ENCODE assay signal across 1 cellular context in genomic region chr2:60533114-60534033, GRCh38.
TF ChIP-seq lines count a peak whose summit lies in the region.

No MANE protein-coding gene starts in this region.

TF ChIP-seq in IMR-90, 13 proteins besides CTCF, POLR2A, EP300 and RAD21:
- TF ChIP-seq SMC3 (IDR thresholded peaks at IDR 0.05; ENCODE audit: low read depth, low read length), result no peak
- TF ChIP-seq MAFK (IDR thresholded peaks at IDR 0.05; ENCODE audit: low read depth, low read length), result no peak
- TF ChIP-seq USF2 (IDR thresholded peaks at IDR 0.05; ENCODE audit: low read depth, low read length), result no peak
- no peak for TF ChIP-seq CHD1 (IDR thresholded peaks at IDR 0.05; ENCODE audit: low read depth, low read length)
- TF ChIP-seq ELK1 (IDR thresholded peaks at IDR 0.05; ENCODE audit: borderline replicate concordance, low read depth, low read length), result no peak
- TF ChIP-seq NFE2L2 (IDR thresholded peaks at IDR 0.05; ENCODE audit: low read depth, low read length), result no peak
- TF ChIP-seq CEBPB (IDR thresholded peaks at IDR 0.05; ENCODE audit: low read depth, low read length), result peak; percentile 65
- peak; percentile 98 for TF ChIP-seq BHLHE40 (IDR thresholded peaks at IDR 0.05; ENCODE audit: low read depth, low read length)
- TF ChIP-seq MXI1 (IDR thresholded peaks at IDR 0.05; ENCODE audit: borderline replicate concordance, low read depth, low read length), result no peak
- TF ChIP-seq MAZ (IDR thresholded peaks at IDR 0.05; ENCODE audit: borderline replicate concordance, low read depth, low read length), result no peak
- TF ChIP-seq RCOR1 (IDR thresholded peaks at IDR 0.05; ENCODE audit: insufficient replicate concordance, low read length), result no peak
- peak; percentile 43 for TF ChIP-seq FOS (IDR thresholded peaks at IDR 0.05; ENCODE audit: low read depth, low read length)
- TF ChIP-seq RFX5 (IDR thresholded peaks at IDR 0.05; ENCODE audit: low read depth, low read length), result no peak
